Comparison of ENCODE assay signal across 1 cellular context in genomic region chrX:49002091-49002935, GRCh38.
A peak's percentile ranks its signal among the peaks of the same experiment; 100 is the strongest.
TF ChIP-seq lines count a peak whose summit lies in the region.

Gene GRIPAP1 (minus strand): TSS chrX:49002264. CDS start chrX:49002229, 35 bp downstream.

TF ChIP-seq in HepG2, 621 proteins besides CTCF, POLR2A, EP300 and RAD21 (continued from another document):
- TF ChIP-seq STAT6 (CRISPR knock-in tag; IDR thresholded peaks at IDR 0.05; ENCODE audit: borderline replicate concordance), result peak; percentile 64; the same call in 1 of the 2 replicates
- TF ChIP-seq CEBPB (IDR thresholded peaks at IDR 0.05; ENCODE audit: borderline replicate concordance, low read depth, low read length), result peak; percentile 61; the same call in 1 of the 2 replicates
- TF ChIP-seq ZNF256 (CRISPR knock-in tag; conservative IDR thresholded peaks at IDR 0.05), result 0 out of 2 replicates have a peak, but pooled peaks have one; percentile 26
- TF ChIP-seq ZKSCAN1 (IDR thresholded peaks at IDR 0.05; ENCODE audit: low read length), result no peak
- peak; percentile 25; the same call in 1 of the 2 replicates for TF ChIP-seq KDM2A (CRISPR knock-in tag; IDR thresholded peaks at IDR 0.05; ENCODE audit: borderline replicate concordance, low read depth)
- TF ChIP-seq CEBPG (CRISPR knock-in tag; IDR thresholded peaks at IDR 0.05), result peak; percentile 11; the same call in 1 of the 2 replicates
- TF ChIP-seq ZNF280D (CRISPR knock-in tag; IDR thresholded peaks at IDR 0.05), result no peak
- peak; percentile 62 for TF ChIP-seq POLR2AphosphoS5 (IDR thresholded peaks at IDR 0.05; ENCODE audit: low read depth, low read length)
- TF ChIP-seq ZNF513 (CRISPR knock-in tag; conservative IDR thresholded peaks at IDR 0.05), result no peak
- TF ChIP-seq BHLHE40 (IDR thresholded peaks at IDR 0.05; ENCODE audit: low read length), result peak; percentile 90
- TF ChIP-seq HNRNPLL (IDR thresholded peaks at IDR 0.05; ENCODE audit: low read depth, low read length, poor library complexity, severe bottlenecking), result peak; percentile 23
- TF ChIP-seq AHR (CRISPR knock-in tag; IDR thresholded peaks at IDR 0.05), result no peak
- TF ChIP-seq GABPA (IDR thresholded peaks at IDR 0.05; ENCODE audit: low read depth, low read length), result no peak
- peak; percentile 46; the same call in 1 of the 2 replicates for TF ChIP-seq GABPA (CRISPR knock-in tag; IDR thresholded peaks at IDR 0.05; ENCODE audit: low read depth)
- peak; percentile 94 for TF ChIP-seq FOXK2 (IDR thresholded peaks at IDR 0.05)
- peak; percentile 57 for TF ChIP-seq SAP130 (CRISPR knock-in tag; IDR thresholded peaks at IDR 0.05; ENCODE audit: low read depth)
- no peak for TF ChIP-seq ZNF124 (CRISPR knock-in tag; IDR thresholded peaks at IDR 0.05)
- TF ChIP-seq ZNF607 (CRISPR knock-in tag; IDR thresholded peaks at IDR 0.05; ENCODE audit: borderline replicate concordance), result no peak
- no peak for TF ChIP-seq BCL6 (CRISPR knock-in tag; IDR thresholded peaks at IDR 0.05)
- TF ChIP-seq ZSCAN22 (CRISPR knock-in tag; IDR thresholded peaks at IDR 0.05), result no peak
- peak; percentile 58 for TF ChIP-seq ATF7 (IDR thresholded peaks at IDR 0.05)
- TF ChIP-seq ATF7 (CRISPR knock-in tag; IDR thresholded peaks at IDR 0.05), result no peak
- peak; percentile 92 for TF ChIP-seq YY1 (IDR thresholded peaks at IDR 0.05; ENCODE audit: insufficient read depth, insufficient replicate concordance, low read depth, low read length)
- peak; percentile 59; the same call in 1 of the 2 replicates for TF ChIP-seq NFKB2 (CRISPR knock-in tag; IDR thresholded peaks at IDR 0.05; ENCODE audit: borderline replicate concordance)
TF ChIP-seq in HepG2: peak in this region for 54.
